In genomic region chrX:104523858-104524257, GRCh38 we compare ENCODE assay signal across 28 cellular contexts. TPM values are rescaled to one million over a fixed set of nuclear protein-coding genes. Genes with fewer than 3 reads are reported as not detected.
"Had no signal": no experiment of that assay in that cellular context is flagged by ENCODE, and none has a peak within 500 bp of the region (broad histone marks: within the 10 kb centered on the region; RNA-seq: fewer than 3 reads in every experiment).

No MANE protein-coding gene starts in this region.

- FAIRE-seq: endometrium, endothelial cell of umbilical vein, frontal cortex had no signal

- H3K4me3 ChIP-seq: colonic mucosa, coronary artery, dorsolateral prefrontal cortex, esophagus muscularis mucosa, esophagus squamous epithelium, gastrocnemius medialis, gastroesophageal sphincter, heart left ventricle, heart right ventricle had no signal

- H3K27ac ChIP-seq: colonic mucosa, coronary artery, dorsolateral prefrontal cortex, epithelial cell of prostate, esophagus muscularis mucosa, esophagus squamous epithelium, foreskin keratinocyte, gastrocnemius medialis, gastroesophageal sphincter, heart left ventricle, heart right ventricle had no signal

- DNase-seq: colonic mucosa; cortex of kidney; dermis blood vessel endothelial cell; dorsolateral prefrontal cortex; effector CD4-positive, alpha-beta T cell; effector CD8-positive, alpha-beta T cell; effector memory CD4-positive, alpha-beta T cell; effector memory CD8-positive, alpha-beta T cell; endodermal cell; erythroblast; esophagus squamous epithelium; foreskin fibroblast; foreskin keratinocyte; foreskin melanocyte; gastrocnemius medialis; glutamatergic neuron; head of caudate nucleus; heart left ventricle; heart right ventricle had no signal

- H3K4me1 ChIP-seq: colonic mucosa, esophagus muscularis mucosa, esophagus squamous epithelium, foreskin keratinocyte, gastrocnemius medialis, gastroesophageal sphincter, heart left ventricle, heart right ventricle had no signal

- H3K9me3 ChIP-seq: colonic mucosa, esophagus muscularis mucosa, esophagus squamous epithelium, gastrocnemius medialis, gastroesophageal sphincter had no signal

- ATAC-seq: effector memory CD8-positive, alpha-beta T cell; esophagus mucosa; foreskin keratinocyte; gastrocnemius medialis; gastroesophageal sphincter; heart left ventricle; heart right ventricle had no signal

RNA-seq across cellular contexts. Expression of gene IL1RAPL2, which starts 42.1 kb away (rescaled TPM):
- polyA plus RNA-seq: endothelial cell of umbilical vein, esophagus, heart left ventricle had no signal
